ENCODE assay signal across 20 cellular contexts in genomic region chr1:153415850-153416570, GRCh38. TPM values are rescaled to one million over a fixed set of nuclear protein-coding genes. Genes with fewer than 3 reads are reported as not detected.
DNase-seq lines count a peak whose midpoint lies in the region; ATAC-seq and TF ChIP-seq lines count a peak whose summit lies in the region.
"Had no signal": no experiment of that assay in that cellular context is flagged by ENCODE, and none has a peak within 500 bp of the region (broad histone marks: within the 10 kb centered on the region; RNA-seq: fewer than 3 reads in every experiment).

Gene S100A7A (plus strand): TSS chr1:153416520. CDS start chr1:153418083, 1,563 bp downstream.

- no peak for TF ChIP-seq POLR2A in heart left ventricle (IDR thresholded peaks at IDR 0.05)

- H3K27ac ChIP-seq in right atrium auricular region (no peak within 1 kb of the TSS), heart left ventricle (no peak within 1 kb of the TSS), coronary artery (no peak within 1 kb of the TSS)
- H3K27ac ChIP-seq: 22Rv1, GM23248 had no signal

- 65 to 74% (median 69%) methylated on average over 6 of the region's 6 CpGs for WGBS in heart left ventricle, 4 donors

- H3K9me3 Mint-ChIP-seq in stimulated activated memory B cell treated with anti-CD40 and anti-IgM and Interleukin-4, amounts not matched to agents 10 μg/mL and 1 μg/mL and 100 μg/mL, for 72 hours, result peaks cover 11% of the 10 kb centered on the region

- no peak for ATAC-seq in heart left ventricle
- peak; percentile 66 for ATAC-seq in stimulated activated memory B cell treated with anti-CD40 and anti-IgM and Interleukin-4, amounts not matched to agents 10 μg/mL and 1 μg/mL and 100 μg/mL, for 72 hours
- ATAC-seq in HG03520 (IDR thresholded peaks at IDR 0.05; ENCODE audit: unreplicated experiment), result no peak
- ATAC-seq: CD8-positive, alpha-beta T cell; HCT116 had no signal

- no peaks in the 10 kb centered on the region for H3K36me3 Mint-ChIP-seq in stimulated activated memory B cell treated with anti-CD40 and anti-IgM and Interleukin-4, amounts not matched to agents 10 μg/mL and 1 μg/mL and 100 μg/mL, for 72 hours
- H3K36me3 Mint-ChIP-seq: CD14-positive monocyte; CD8-positive, alpha-beta T cell had no signal

- DNase-seq in right atrium auricular region (ENCODE audit: low spot score) (peak; percentile 28), heart left ventricle (no peak), coronary artery (ENCODE audit: low spot score) (peak; percentile 43), SK-N-DZ (ENCODE audit: low spot score) (no peak), NCI-H345 treated with DMSO at 0.1 percent for 48 hours (lab: John Stamatoyannopoulos, UW; ENCODE audit: unreplicated experiment) (no peak)
- DNase-seq: COR-L47, DMS153, DMS79 treated with DMSO at 0.1 percent for 48 hours, EL, GM23248, IMR-90 had no signal

- H3K9me3 ChIP-seq in right atrium auricular region (no peaks in the 10 kb centered on the region), heart left ventricle (peaks cover 0 to 5% (median 0%) of the 10 kb centered on the region in 12 donors)

- H3K4me1 ChIP-seq in right atrium auricular region, result no peaks in the 10 kb centered on the region
- no peaks in the 10 kb centered on the region for H3K4me1 ChIP-seq in heart left ventricle

- no peak within 1 kb of the TSS for H3K27ac Mint-ChIP-seq in stimulated activated memory B cell treated with anti-CD40 and anti-IgM and Interleukin-4, amounts not matched to agents 10 μg/mL and 1 μg/mL and 100 μg/mL, for 72 hours
- H3K27ac Mint-ChIP-seq: CD14-positive monocyte; CD8-positive, alpha-beta T cell had no signal

- H3K36me3 ChIP-seq in right atrium auricular region (no peaks in the 10 kb centered on the region), heart left ventricle (no peaks in the 10 kb centered on the region)

- TF ChIP-seq CTCF in right atrium auricular region (IDR thresholded peaks at IDR 0.05) (no peak), heart left ventricle (IDR thresholded peaks at IDR 0.05) (no peak), coronary artery (IDR thresholded peaks at IDR 0.05) (no peak)

- no peaks in the 10 kb centered on the region for H3K27me3 ChIP-seq in right atrium auricular region
- H3K27me3 ChIP-seq in heart left ventricle, result peaks cover 0 to 14% (median 0%) of the 10 kb centered on the region in 9 donors

- H3K4me3 Mint-ChIP-seq in stimulated activated memory B cell treated with anti-CD40 and anti-IgM and Interleukin-4, amounts not matched to agents 10 μg/mL and 1 μg/mL and 100 μg/mL, for 72 hours, result no peak within 1 kb of the TSS
- H3K4me3 Mint-ChIP-seq: CD8-positive, alpha-beta T cell had no signal

- H3K4me3 ChIP-seq in right atrium auricular region (no peak within 1 kb of the TSS), heart left ventricle (no peak within 1 kb of the TSS), coronary artery (no peak within 1 kb of the TSS)
- H3K4me3 ChIP-seq: GM23248 had no signal

- H3K4me1 Mint-ChIP-seq in stimulated activated memory B cell treated with anti-CD40 and anti-IgM and Interleukin-4, amounts not matched to agents 10 μg/mL and 1 μg/mL and 100 μg/mL, for 72 hours, result peaks cover 8% of the 10 kb centered on the region

- intact Hi-C loops in heart left ventricle (cut with DNase I), result no loop called here

- peaks cover 29% of the 10 kb centered on the region for H3K27me3 Mint-ChIP-seq in stimulated activated memory B cell treated with anti-CD40 and anti-IgM and Interleukin-4, amounts not matched to agents 10 μg/mL and 1 μg/mL and 100 μg/mL, for 72 hours

RNA-seq across cellular contexts. Expression of gene S100A7A, which starts in this region (rescaled TPM):
- total RNA-seq in right atrium auricular region (not detected), heart left ventricle (not detected)
- not detected for polyA plus RNA-seq in heart left ventricle
- polyA plus RNA-seq in SK-N-DZ (2014; cell fraction: cytosol; rRNA removed), result not detected in 2 replicates
- polyA plus RNA-seq in SK-N-DZ (2014; cell fraction: nucleus; rRNA removed), result not detected in 2 replicates
- total RNA-seq: A673; CD8-positive, alpha-beta T cell; GM23248; HT-29; IMR-90 had no signal
- polyA plus RNA-seq: BJ, CD14-positive monocyte, GM23248, IMR-90 had no signal

Comparison
In these comparisons a context has a peak if more than half of its experiments do, and no peak if none do; other contexts are left out.
1. Peak in DNase-seq in right atrium auricular region; RNA of the gene not detected or under 1 TPM.